In genomic region chr19:44748426-44749254, GRCh38 we compare ENCODE assay signal across 2 cellular contexts.
TF ChIP-seq lines count a peak whose summit lies in the region.

A gene with protein sequence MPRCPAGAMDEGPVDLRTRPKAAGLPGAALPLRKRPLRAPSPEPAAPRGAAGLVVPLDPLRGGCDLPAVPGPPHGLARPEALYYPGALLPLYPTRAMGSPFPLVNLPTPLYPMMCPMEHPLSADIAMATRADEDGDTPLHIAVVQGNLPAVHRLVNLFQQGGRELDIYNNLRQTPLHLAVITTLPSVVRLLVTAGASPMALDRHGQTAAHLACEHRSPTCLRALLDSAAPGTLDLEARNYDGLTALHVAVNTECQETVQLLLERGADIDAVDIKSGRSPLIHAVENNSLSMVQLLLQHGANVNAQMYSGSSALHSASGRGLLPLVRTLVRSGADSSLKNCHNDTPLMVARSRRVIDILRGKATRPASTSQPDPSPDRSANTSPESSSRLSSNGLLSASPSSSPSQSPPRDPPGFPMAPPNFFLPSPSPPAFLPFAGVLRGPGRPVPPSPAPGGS (plus strand): TSS chr19:44748708. CDS start chr19:44748791, 83 bp downstream.

TF ChIP-seq in A549, 52 proteins besides CTCF, POLR2A, EP300 and RAD21 (continued from another document):
- TF ChIP-seq, protein P1, sequence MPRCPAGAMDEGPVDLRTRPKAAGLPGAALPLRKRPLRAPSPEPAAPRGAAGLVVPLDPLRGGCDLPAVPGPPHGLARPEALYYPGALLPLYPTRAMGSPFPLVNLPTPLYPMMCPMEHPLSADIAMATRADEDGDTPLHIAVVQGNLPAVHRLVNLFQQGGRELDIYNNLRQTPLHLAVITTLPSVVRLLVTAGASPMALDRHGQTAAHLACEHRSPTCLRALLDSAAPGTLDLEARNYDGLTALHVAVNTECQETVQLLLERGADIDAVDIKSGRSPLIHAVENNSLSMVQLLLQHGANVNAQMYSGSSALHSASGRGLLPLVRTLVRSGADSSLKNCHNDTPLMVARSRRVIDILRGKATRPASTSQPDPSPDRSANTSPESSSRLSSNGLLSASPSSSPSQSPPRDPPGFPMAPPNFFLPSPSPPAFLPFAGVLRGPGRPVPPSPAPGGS (IDR thresholded peaks at IDR 0.05): peak; percentile 100
- TF ChIP-seq RFX5 (IDR thresholded peaks at IDR 0.05) (no peak), MAZ (IDR thresholded peaks at IDR 0.05; ENCODE audit: borderline replicate concordance, low read depth, low read length) (peak; percentile 94), HEYL (CRISPR knock-in tag; IDR thresholded peaks at IDR 0.05) (no peak), CHD2 (IDR thresholded peaks at IDR 0.05; ENCODE audit: low read length, partially characterized antibody) (no peak), HES2 (IDR thresholded peaks at IDR 0.05) (no peak), HDAC2 (IDR thresholded peaks at IDR 0.05) (no peak), JUNB (IDR thresholded peaks at IDR 0.05) (peak; percentile 39), KDM5A (IDR thresholded peaks at IDR 0.05) (no peak), JUN (IDR thresholded peaks at IDR 0.05) (peak; percentile 78 to 93; a peak in 4 of 5 replicates), ESRRA (IDR thresholded peaks at IDR 0.05; ENCODE audit: borderline replicate concordance, low read length) (no peak), FOSB (CRISPR knock-in tag; IDR thresholded peaks at IDR 0.05) (no peak), SMC3 (IDR thresholded peaks at IDR 0.05) (peak; percentile 52; the same call in 2 of the 3 replicates), HOXA7 (CRISPR knock-in tag; IDR thresholded peaks at IDR 0.05) (no peak), NPAS2 (CRISPR knock-in tag; IDR thresholded peaks at IDR 0.05; ENCODE audit: borderline replicate concordance) (no peak), RNF2 (IDR thresholded peaks at IDR 0.05; ENCODE audit: borderline replicate concordance, low read depth) (no peak), CBX8 (IDR thresholded peaks at IDR 0.05) (no peak), NR3C1 (IDR thresholded peaks at IDR 0.05) (no peak), HOXB5 (CRISPR knock-in tag; IDR thresholded peaks at IDR 0.05) (no peak), FOSL2 (IDR thresholded peaks at IDR 0.05) (no peak), FOSL2 (CRISPR knock-in tag; IDR thresholded peaks at IDR 0.05) (0 out of 2 replicates have a peak, but pooled peaks have one; percentile 8), MYC (IDR thresholded peaks at IDR 0.05; ENCODE audit: borderline replicate concordance, low read length) (no peak), FOXS1 (CRISPR knock-in tag; IDR thresholded peaks at IDR 0.05) (no peak), GATA3 (IDR thresholded peaks at IDR 0.05; ENCODE audit: borderline replicate concordance) (peak; percentile 64)
- TF ChIP-seq, protein P2, sequence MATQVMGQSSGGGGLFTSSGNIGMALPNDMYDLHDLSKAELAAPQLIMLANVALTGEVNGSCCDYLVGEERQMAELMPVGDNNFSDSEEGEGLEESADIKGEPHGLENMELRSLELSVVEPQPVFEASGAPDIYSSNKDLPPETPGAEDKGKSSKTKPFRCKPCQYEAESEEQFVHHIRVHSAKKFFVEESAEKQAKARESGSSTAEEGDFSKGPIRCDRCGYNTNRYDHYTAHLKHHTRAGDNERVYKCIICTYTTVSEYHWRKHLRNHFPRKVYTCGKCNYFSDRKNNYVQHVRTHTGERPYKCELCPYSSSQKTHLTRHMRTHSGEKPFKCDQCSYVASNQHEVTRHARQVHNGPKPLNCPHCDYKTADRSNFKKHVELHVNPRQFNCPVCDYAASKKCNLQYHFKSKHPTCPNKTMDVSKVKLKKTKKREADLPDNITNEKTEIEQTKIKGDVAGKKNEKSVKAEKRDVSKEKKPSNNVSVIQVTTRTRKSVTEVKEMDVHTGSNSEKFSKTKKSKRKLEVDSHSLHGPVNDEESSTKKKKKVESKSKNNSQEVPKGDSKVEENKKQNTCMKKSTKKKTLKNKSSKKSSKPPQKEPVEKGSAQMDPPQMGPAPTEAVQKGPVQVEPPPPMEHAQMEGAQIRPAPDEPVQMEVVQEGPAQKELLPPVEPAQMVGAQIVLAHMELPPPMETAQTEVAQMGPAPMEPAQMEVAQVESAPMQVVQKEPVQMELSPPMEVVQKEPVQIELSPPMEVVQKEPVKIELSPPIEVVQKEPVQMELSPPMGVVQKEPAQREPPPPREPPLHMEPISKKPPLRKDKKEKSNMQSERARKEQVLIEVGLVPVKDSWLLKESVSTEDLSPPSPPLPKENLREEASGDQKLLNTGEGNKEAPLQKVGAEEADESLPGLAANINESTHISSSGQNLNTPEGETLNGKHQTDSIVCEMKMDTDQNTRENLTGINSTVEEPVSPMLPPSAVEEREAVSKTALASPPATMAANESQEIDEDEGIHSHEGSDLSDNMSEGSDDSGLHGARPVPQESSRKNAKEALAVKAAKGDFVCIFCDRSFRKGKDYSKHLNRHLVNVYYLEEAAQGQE (IDR thresholded peaks at IDR 0.05): no peak
- TF ChIP-seq, protein P3, sequence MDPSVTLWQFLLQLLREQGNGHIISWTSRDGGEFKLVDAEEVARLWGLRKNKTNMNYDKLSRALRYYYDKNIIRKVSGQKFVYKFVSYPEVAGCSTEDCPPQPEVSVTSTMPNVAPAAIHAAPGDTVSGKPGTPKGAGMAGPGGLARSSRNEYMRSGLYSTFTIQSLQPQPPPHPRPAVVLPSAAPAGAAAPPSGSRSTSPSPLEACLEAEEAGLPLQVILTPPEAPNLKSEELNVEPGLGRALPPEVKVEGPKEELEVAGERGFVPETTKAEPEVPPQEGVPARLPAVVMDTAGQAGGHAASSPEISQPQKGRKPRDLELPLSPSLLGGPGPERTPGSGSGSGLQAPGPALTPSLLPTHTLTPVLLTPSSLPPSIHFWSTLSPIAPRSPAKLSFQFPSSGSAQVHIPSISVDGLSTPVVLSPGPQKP (IDR thresholded peaks at IDR 0.05; ENCODE audit: low read depth, low read length): no peak

TF ChIP-seq in Ishikawa, 13 proteins besides CTCF, POLR2A, EP300 and RAD21 (continued from another document):
- TF ChIP-seq, protein P2 (IDR thresholded peaks at IDR 0.05; ENCODE audit: low read depth): no peak
- no peak for TF ChIP-seq CEBPB (IDR thresholded peaks at IDR 0.05)
- no peak for TF ChIP-seq TEAD4 (IDR thresholded peaks at IDR 0.05)
- TF ChIP-seq EGR1 (IDR thresholded peaks at IDR 0.05): no peak
- no peak for TF ChIP-seq TAF1 (IDR thresholded peaks at IDR 0.05; ENCODE audit: low read depth)
